Comparison of ENCODE assay signal across 8 cellular contexts in the genomic region with DNA sequence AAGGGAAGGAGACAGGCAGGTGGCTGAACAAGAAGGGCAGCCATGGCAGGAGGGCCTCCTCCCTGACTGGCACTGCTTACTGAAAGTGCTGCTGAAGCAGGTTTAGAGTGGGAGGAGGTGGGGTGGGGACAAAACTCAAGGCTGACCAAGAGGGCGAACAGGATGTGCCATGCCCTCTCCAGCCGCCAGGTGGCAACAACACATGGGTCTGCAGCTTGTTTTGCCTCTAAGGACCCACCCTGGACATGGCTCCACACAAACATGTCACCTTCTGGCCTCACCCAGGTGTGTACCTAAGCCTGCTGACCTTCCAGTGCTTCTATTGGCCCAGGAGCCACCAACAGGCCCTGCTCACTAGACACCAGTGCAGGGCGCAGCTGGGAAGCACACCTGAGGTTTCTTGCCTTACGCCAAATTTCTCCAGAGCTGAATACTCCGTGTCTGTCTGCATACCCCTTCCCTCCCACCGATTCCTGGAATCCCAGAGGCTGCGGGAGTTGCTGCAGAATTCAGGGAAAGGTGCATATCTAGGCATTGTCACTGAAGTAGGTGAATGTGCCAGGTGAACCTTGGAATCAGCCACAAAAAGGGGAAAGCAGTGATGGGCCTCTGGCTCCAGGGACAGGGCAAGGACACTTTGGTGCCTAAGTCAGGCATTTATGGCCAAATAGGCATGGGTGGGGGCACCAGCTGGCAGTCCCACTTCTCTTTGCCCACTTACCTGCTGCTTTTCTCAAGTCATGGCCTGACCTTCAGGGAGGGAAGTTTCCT. TPM values are rescaled to one million over a fixed set of nuclear protein-coding genes. Genes with fewer than 3 reads are reported as not detected.
DNase-seq lines count a peak whose midpoint lies in the region; ATAC-seq and TF ChIP-seq lines count a peak whose summit lies in the region.

No MANE protein-coding gene starts in this region.

- TF ChIP-seq CTCF in HEK293 (tag by site-specific recombination; IDR thresholded peaks at IDR 0.05), result peak; percentile 89
- peak; percentile 95 for TF ChIP-seq CTCF in brain microvascular endothelial cell (IDR thresholded peaks at IDR 0.05; ENCODE audit: low read depth, low read length, missing control alignments)
- peak; percentile 72 for TF ChIP-seq CTCF in smooth muscle cell (IDR thresholded peaks at IDR 0.05; ENCODE audit: borderline replicate concordance, insufficient read depth, poor library complexity, severe bottlenecking)

- H3K36me3 ChIP-seq in HEK293 (ENCODE audit: control insufficient read depth in 2 of 2, insufficient read depth in 1 of 2, low read length in 2 of 2), result peaks cover 8 to 52% of the 10 kb centered on the region in 2 experiments
- H3K36me3 ChIP-seq in brain microvascular endothelial cell (replicated peaks), result peaks cover 2% of the 10 kb centered on the region
- H3K36me3 ChIP-seq in smooth muscle cell (ENCODE audit: low read depth), result no peaks in the 10 kb centered on the region

- H4K20me1 ChIP-seq in smooth muscle cell (ENCODE audit: low read depth), result no peaks in the 10 kb centered on the region

- CTCF ChIA-PET in HEK293 (lab: Yijun Ruan, JAX), result interaction anchor here (0.5 to 5.5 kb wide), 30 partner anchors 10 to 255 kb away, joined by 3 to 126 read pairs (median 4); a partner anchor contains a TSS

- no peak overlapping the region for H3K4me3 ChIP-seq in HEK293 (ENCODE audit: low read depth, low read length)
- no peak overlapping the region for H3K4me3 ChIP-seq in brain microvascular endothelial cell (ENCODE audit: low read depth, low read length)
- H3K4me3 ChIP-seq in smooth muscle cell, result no peak overlapping the region

- no peak overlapping the region for H3K27ac ChIP-seq in HEK293 (ENCODE audit: extremely low read depth, low read depth, low read length)
- H3K27ac ChIP-seq in brain microvascular endothelial cell, result no peak overlapping the region
- peak overlapping the region; percentile 81 for H3K27ac ChIP-seq in smooth muscle cell (ENCODE audit: low read depth)

- in situ Hi-C loops in brain microvascular endothelial cell (cut with HindIII; ENCODE audit: low pct_ligation_motif_present, low sequenced_read_pairs), result no loop called here

- H3K4me1 ChIP-seq in HEK293 (ENCODE audit: control insufficient read depth, insufficient read depth, low read length), result peaks cover 10% of the 10 kb centered on the region
- peaks cover 9% of the 10 kb centered on the region for H3K4me1 ChIP-seq in smooth muscle cell (ENCODE audit: low read depth)

- H3K9ac ChIP-seq in smooth muscle cell (ENCODE audit: low read depth), result no peak overlapping the region

- H3K27me3 ChIP-seq in brain microvascular endothelial cell (replicated peaks) (no peaks in the 10 kb centered on the region), smooth muscle cell (ENCODE audit: low read depth) (no peaks in the 10 kb centered on the region)

- H3K9me3 ChIP-seq in HEK293 (ENCODE audit: control insufficient read depth, insufficient read depth, low read depth, low read length) (no peaks in the 10 kb centered on the region), smooth muscle cell (replicated peaks; ENCODE audit: low read depth) (no peaks in the 10 kb centered on the region)

- H3F3A ChIP-seq in smooth muscle cell (ENCODE audit: low read depth), result peaks cover 11% of the 10 kb centered on the region

- DNase-seq in GDM1 (lab: John Stamatoyannopoulos, UW), result peak; percentile 40
- DNase-seq in NCI-H1694 treated with DMSO at 0.1 percent for 48 hours (lab: John Stamatoyannopoulos, UW), result peak; percentile 38
- peak; percentile 81 for DNase-seq in UCSD-AML1 (lab: John Stamatoyannopoulos, UW; ENCODE audit: unreplicated experiment)
- DNase-seq in brain microvascular endothelial cell, result peak; percentile 72
- peak; percentile 69 for DNase-seq in iPS DF 19.7 (ENCODE audit: low read depth, low spot score)
- DNase-seq in smooth muscle cell (lab: John Stamatoyannopoulos, UW; ENCODE audit: unreplicated experiment), result peak; percentile 25

- H3K4me2 ChIP-seq in smooth muscle cell, result no peak overlapping the region

- peaks cover 12% of the 10 kb centered on the region for H3K79me2 ChIP-seq in smooth muscle cell (ENCODE audit: low read depth)

- 64% methylated on average over 7 of the region's 7 CpGs for WGBS in smooth muscle cell (ENCODE audit: low lambda C conversion rate)

- ATAC-seq in HG02840 (IDR thresholded peaks at IDR 0.05; ENCODE audit: low FRiP score, unreplicated experiment), result no peak

- no peak overlapping the region for H2AFZ ChIP-seq in smooth muscle cell (ENCODE audit: low read depth)

- POLR2A ChIA-PET in HEK293 (lab: Yijun Ruan, JAX), result interaction anchor here (0.7 to 3.9 kb wide), 7 partner anchors 23 to 255 kb away, joined by 3 to 30 read pairs (median 3); a partner anchor contains a TSS

TF ChIP-seq in HEK293, 187 proteins besides CTCF, POLR2A, EP300 and RAD21 (continues in another document):
- TF ChIP-seq ZNF501 (tag by site-specific recombination; IDR thresholded peaks at IDR 0.05) (peak; percentile 46; the same call in 1 of the 2 replicates), ZNF19 (tag by site-specific recombination; IDR thresholded peaks at IDR 0.05; ENCODE audit: low read depth) (no peak), ZNF785 (tag by site-specific recombination; IDR thresholded peaks at IDR 0.05) (no peak), ZFHX2 (tag by site-specific recombination; conservative IDR thresholded peaks at IDR 0.05) (peak; percentile 81), SP7 (tag by site-specific recombination; IDR thresholded peaks at IDR 0.05) (0 out of 2 replicates have a peak, but pooled peaks have one; percentile 26), ZNF2 (tag by site-specific recombination; IDR thresholded peaks at IDR 0.05) (0 out of 2 replicates have a peak, but pooled peaks have one; percentile 45), GLIS1 (tag by site-specific recombination; IDR thresholded peaks at IDR 0.05) (0 out of 2 replicates have a peak, but pooled peaks have one; percentile 11), SP2 (tag by site-specific recombination; IDR thresholded peaks at IDR 0.05) (0 out of 2 replicates have a peak, but pooled peaks have one; percentile 12)
- TF ChIP-seq, protein P1, sequence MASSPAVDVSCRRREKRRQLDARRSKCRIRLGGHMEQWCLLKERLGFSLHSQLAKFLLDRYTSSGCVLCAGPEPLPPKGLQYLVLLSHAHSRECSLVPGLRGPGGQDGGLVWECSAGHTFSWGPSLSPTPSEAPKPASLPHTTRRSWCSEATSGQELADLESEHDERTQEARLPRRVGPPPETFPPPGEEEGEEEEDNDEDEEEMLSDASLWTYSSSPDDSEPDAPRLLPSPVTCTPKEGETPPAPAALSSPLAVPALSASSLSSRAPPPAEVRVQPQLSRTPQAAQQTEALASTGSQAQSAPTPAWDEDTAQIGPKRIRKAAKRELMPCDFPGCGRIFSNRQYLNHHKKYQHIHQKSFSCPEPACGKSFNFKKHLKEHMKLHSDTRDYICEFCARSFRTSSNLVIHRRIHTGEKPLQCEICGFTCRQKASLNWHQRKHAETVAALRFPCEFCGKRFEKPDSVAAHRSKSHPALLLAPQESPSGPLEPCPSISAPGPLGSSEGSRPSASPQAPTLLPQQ (tag by site-specific recombination; IDR thresholded peaks at IDR 0.05), result 0 out of 2 replicates have a peak, but pooled peaks have one; percentile 75
- TF ChIP-seq, protein P2, sequence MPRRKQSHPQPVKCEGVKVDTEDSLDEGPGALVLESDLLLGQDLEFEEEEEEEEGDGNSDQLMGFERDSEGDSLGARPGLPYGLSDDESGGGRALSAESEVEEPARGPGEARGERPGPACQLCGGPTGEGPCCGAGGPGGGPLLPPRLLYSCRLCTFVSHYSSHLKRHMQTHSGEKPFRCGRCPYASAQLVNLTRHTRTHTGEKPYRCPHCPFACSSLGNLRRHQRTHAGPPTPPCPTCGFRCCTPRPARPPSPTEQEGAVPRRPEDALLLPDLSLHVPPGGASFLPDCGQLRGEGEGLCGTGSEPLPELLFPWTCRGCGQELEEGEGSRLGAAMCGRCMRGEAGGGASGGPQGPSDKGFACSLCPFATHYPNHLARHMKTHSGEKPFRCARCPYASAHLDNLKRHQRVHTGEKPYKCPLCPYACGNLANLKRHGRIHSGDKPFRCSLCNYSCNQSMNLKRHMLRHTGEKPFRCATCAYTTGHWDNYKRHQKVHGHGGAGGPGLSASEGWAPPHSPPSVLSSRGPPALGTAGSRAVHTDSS (tag by site-specific recombination; IDR thresholded peaks at IDR 0.05), result no peak
- TF ChIP-seq, protein P3, sequence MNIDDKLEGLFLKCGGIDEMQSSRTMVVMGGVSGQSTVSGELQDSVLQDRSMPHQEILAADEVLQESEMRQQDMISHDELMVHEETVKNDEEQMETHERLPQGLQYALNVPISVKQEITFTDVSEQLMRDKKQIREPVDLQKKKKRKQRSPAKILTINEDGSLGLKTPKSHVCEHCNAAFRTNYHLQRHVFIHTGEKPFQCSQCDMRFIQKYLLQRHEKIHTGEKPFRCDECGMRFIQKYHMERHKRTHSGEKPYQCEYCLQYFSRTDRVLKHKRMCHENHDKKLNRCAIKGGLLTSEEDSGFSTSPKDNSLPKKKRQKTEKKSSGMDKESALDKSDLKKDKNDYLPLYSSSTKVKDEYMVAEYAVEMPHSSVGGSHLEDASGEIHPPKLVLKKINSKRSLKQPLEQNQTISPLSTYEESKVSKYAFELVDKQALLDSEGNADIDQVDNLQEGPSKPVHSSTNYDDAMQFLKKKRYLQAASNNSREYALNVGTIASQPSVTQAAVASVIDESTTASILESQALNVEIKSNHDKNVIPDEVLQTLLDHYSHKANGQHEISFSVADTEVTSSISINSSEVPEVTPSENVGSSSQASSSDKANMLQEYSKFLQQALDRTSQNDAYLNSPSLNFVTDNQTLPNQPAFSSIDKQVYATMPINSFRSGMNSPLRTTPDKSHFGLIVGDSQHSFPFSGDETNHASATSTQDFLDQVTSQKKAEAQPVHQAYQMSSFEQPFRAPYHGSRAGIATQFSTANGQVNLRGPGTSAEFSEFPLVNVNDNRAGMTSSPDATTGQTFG (tag by site-specific recombination; IDR thresholded peaks at IDR 0.05; ENCODE audit: borderline replicate concordance), result no peak
- TF ChIP-seq, protein P4, sequence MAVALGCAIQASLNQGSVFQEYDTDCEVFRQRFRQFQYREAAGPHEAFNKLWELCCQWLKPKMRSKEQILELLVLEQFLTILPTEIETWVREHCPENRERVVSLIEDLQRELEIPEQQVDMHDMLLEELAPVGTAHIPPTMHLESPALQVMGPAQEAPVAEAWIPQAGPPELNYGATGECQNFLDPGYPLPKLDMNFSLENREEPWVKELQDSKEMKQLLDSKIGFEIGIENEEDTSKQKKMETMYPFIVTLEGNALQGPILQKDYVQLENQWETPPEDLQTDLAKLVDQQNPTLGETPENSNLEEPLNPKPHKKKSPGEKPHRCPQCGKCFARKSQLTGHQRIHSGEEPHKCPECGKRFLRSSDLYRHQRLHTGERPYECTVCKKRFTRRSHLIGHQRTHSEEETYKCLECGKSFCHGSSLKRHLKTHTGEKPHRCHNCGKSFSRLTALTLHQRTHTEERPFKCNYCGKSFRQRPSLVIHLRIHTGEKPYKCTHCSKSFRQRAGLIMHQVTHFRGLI (tag by site-specific recombination; IDR thresholded peaks at IDR 0.05), result no peak

RNA-seq across cellular contexts. Expression of a gene that starts 5.3 kb away (rescaled TPM):
- total RNA-seq in smooth muscle cell, result 5.5 and 5.7 TPM in 2 replicates
- 9.0 and 10.8 TPM in 2 replicates for polyA plus RNA-seq in smooth muscle cell

RNA-seq across cellular contexts. Expression of a gene that starts 28.3 kb away (rescaled TPM):
- total RNA-seq in smooth muscle cell, result 2.9 and 3.6 TPM in 2 replicates
- polyA plus RNA-seq in smooth muscle cell, result 1.8 and 5.1 TPM in 2 replicates

RNA-seq across cellular contexts. Expression of a gene that starts 29.2 kb away (rescaled TPM):
- total RNA-seq in smooth muscle cell, result not detected in 2 replicates
- polyA plus RNA-seq in smooth muscle cell, result not detected in 2 replicates

Comparison
In these comparisons a context has a peak if more than half of its experiments do, and no peak if none do; other contexts are left out.
1. DNase-seq: peak in every context shown above with its lines; median percentile 81 in UCSD-AML1; 72 in brain microvascular endothelial cell; 69 in iPS DF 19.7; 40 in GDM1; 38 in NCI-H1694 treated with DMSO at 0.1 percent for 48 hours; 25 in smooth muscle cell.